ENCODE assay signal across 8 cellular contexts in the genomic region with DNA sequence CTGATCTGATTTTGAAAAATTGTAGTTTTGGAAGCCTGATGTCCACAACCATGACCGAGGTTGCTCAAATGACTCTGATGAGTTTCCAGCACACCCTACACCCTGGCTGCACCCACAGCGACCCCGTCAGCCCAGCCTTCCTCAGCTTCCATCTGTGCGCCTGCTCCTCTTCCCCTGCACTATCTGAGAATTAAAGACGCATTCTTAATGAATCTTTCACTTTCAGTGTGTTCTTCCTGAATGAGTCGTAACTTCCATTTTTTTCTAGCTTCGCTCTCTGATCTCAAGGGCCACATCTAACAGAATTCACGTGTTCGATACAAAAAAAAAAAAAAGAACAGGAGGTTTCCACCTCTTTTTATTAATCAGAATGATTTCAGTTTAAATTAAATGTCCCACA. TPM values are rescaled to one million over a fixed set of nuclear protein-coding genes. Genes with fewer than 3 reads are reported as not detected.
A peak's percentile ranks its signal among the peaks of the same experiment; 100 is the strongest.
DNase-seq lines count a peak whose midpoint lies in the region; ATAC-seq and TF ChIP-seq lines count a peak whose summit lies in the region.

No MANE protein-coding gene starts in this region.

- no peaks in the 10 kb centered on the region for H3K27me3 Mint-ChIP-seq in CD8-positive, alpha-beta T cell (ENCODE audit: low read depth)
- no peaks in the 10 kb centered on the region for H3K27me3 Mint-ChIP-seq in immature natural killer cell (ENCODE audit: low read depth in 3 of 3)
- H3K27me3 Mint-ChIP-seq in stimulated activated memory B cell treated with anti-CD40 and anti-IgM and Interleukin-4, amounts not matched to agents 10 μg/mL and 1 μg/mL and 100 μg/mL, for 72 hours, result no peaks in the 10 kb centered on the region

- POLR2A ChIA-PET in CD8-positive, alpha-beta T cell (lab: Charles Lee), result interaction anchor here (1.1 to 3.1 kb wide), 4 partner anchors 9 to 35 kb away, joined by 3 to 43 read pairs (median 6); a partner anchor contains a TSS

- peaks cover 28% of the 10 kb centered on the region for H3K4me1 ChIP-seq in CD8-positive, alpha-beta T cell (ENCODE audit: insufficient read depth, low read length)
- H3K4me1 ChIP-seq in KMS-11 (ENCODE audit: low read depth, poor library complexity, severe bottlenecking), result peaks cover 35% of the 10 kb centered on the region

- peak overlapping the region; percentile 11; the same call in 1 of the 2 replicates for H3K9ac ChIP-seq in KMS-11

- peak overlapping the region; percentile 81 for H3K4me2 ChIP-seq in KMS-11

- H3K27ac Mint-ChIP-seq in CD8-positive, alpha-beta T cell, result peak overlapping the region; percentile 89
- peak overlapping the region; percentile 61 to 91 (median 78) for H3K27ac Mint-ChIP-seq in immature natural killer cell
- peak overlapping the region; percentile 86 for H3K27ac Mint-ChIP-seq in stimulated activated memory B cell treated with anti-CD40 and anti-IgM and Interleukin-4, amounts not matched to agents 10 μg/mL and 1 μg/mL and 100 μg/mL, for 72 hours

- no peak overlapping the region for H3K27ac ChIP-seq in CD8-positive, alpha-beta T cell (ENCODE audit: low read depth, low read length)
- H3K27ac ChIP-seq in KMS-11, result no peak overlapping the region; the same call in 1 of the 2 replicates

- peak; percentile 68 for ATAC-seq in CD8-positive, alpha-beta T cell
- peak; percentile 56 for ATAC-seq in GM21381 (IDR thresholded peaks at IDR 0.05; ENCODE audit: unreplicated experiment)
- ATAC-seq in stimulated activated memory B cell treated with anti-CD40 and anti-IgM and Interleukin-4, amounts not matched to agents 10 μg/mL and 1 μg/mL and 100 μg/mL, for 72 hours, result peak; percentile 89

- no peaks in the 10 kb centered on the region for H3K27me3 ChIP-seq in CD8-positive, alpha-beta T cell (ENCODE audit: insufficient read depth, low read length)
- no peaks in the 10 kb centered on the region for H3K27me3 ChIP-seq in KMS-11 (ENCODE audit: insufficient read depth, low read depth)

- no peaks in the 10 kb centered on the region for H4K20me1 ChIP-seq in KMS-11 (ENCODE audit: insufficient read depth)

- intact Hi-C loops in CD8-positive, alpha-beta T cell (cut with DNase I, micrococcal nuclease), result loop anchor here (1.0 to 5.0 kb wide), 5 partner anchors 18 to 409 kb away; no protein-coding TSS in a partner anchor

- no peak overlapping the region for H2AFZ ChIP-seq in KMS-11 (ENCODE audit: low read depth)

- no peaks in the 10 kb centered on the region for H3K36me3 ChIP-seq in CD8-positive, alpha-beta T cell (ENCODE audit: insufficient read depth, low read length)
- no peaks in the 10 kb centered on the region for H3K36me3 ChIP-seq in KMS-11 (ENCODE audit: insufficient read depth)

- peaks cover 3% of the 10 kb centered on the region for H3K9me3 Mint-ChIP-seq in CD8-positive, alpha-beta T cell
- H3K9me3 Mint-ChIP-seq in immature natural killer cell, result peaks cover 0 to 1% (median 0%) of the 10 kb centered on the region in 6 donors
- H3K9me3 Mint-ChIP-seq in stimulated activated memory B cell treated with anti-CD40 and anti-IgM and Interleukin-4, amounts not matched to agents 10 μg/mL and 1 μg/mL and 100 μg/mL, for 72 hours, result no peaks in the 10 kb centered on the region

- DNase-seq in CD8-positive, alpha-beta T cell, result peak in 5 of 7 experiments; percentile 11 to 55 (median 34)
- peak; percentile 22 for DNase-seq in activated effector memory CD4-positive, alpha-beta T cell treated with Interleukin-2 at 50 U/mL for 16 hours
- peak; percentile 22 to 36 (median 29) for DNase-seq in immature natural killer cell
- DNase-seq in NCI-H510A (lab: John Stamatoyannopoulos, UW), result no peak
- no peak for DNase-seq in NCI-H526 (lab: John Stamatoyannopoulos, UW)

- peak overlapping the region; percentile 34 for H3K4me3 ChIP-seq in CD8-positive, alpha-beta T cell (ENCODE audit: low read depth, low read length)
- no peak overlapping the region for H3K4me3 ChIP-seq in KMS-11 (IDR thresholded peaks at IDR 0.05; ENCODE audit: insufficient read depth, low read depth, low read length)

- CTCF ChIA-PET in CD8-positive, alpha-beta T cell (lab: Charles Lee), result interaction anchor here (0.6 to 1.7 kb wide), 12 partner anchors 13 to 417 kb away, joined by 3 to 5 read pairs (median 3); a partner anchor contains a TSS

- no peaks in the 10 kb centered on the region for H3K36me3 Mint-ChIP-seq in CD8-positive, alpha-beta T cell
- H3K36me3 Mint-ChIP-seq in immature natural killer cell, result no peaks in the 10 kb centered on the region
- no peaks in the 10 kb centered on the region for H3K36me3 Mint-ChIP-seq in stimulated activated memory B cell treated with anti-CD40 and anti-IgM and Interleukin-4, amounts not matched to agents 10 μg/mL and 1 μg/mL and 100 μg/mL, for 72 hours

- no peak for TF ChIP-seq CTCF in CD8-positive, alpha-beta T cell (IDR thresholded peaks at IDR 0.05)
- TF ChIP-seq CTCF in KMS-11 (conservative IDR thresholded peaks at IDR 0.05; ENCODE audit: low read depth, low read length), result no peak

- H3K4me3 Mint-ChIP-seq in CD8-positive, alpha-beta T cell, result peak overlapping the region; percentile 83
- H3K4me3 Mint-ChIP-seq in immature natural killer cell, result peak overlapping the region; percentile 82 to 91 (median 86)
- H3K4me3 Mint-ChIP-seq in stimulated activated memory B cell treated with anti-CD40 and anti-IgM and Interleukin-4, amounts not matched to agents 10 μg/mL and 1 μg/mL and 100 μg/mL, for 72 hours, result peak overlapping the region; percentile 64

- H3K79me2 ChIP-seq in KMS-11 (ENCODE audit: insufficient read depth, low read depth), result no peaks in the 10 kb centered on the region

- H3K9me3 ChIP-seq in CD8-positive, alpha-beta T cell (ENCODE audit: low read length), result no peaks in the 10 kb centered on the region

- H3K4me1 Mint-ChIP-seq in CD8-positive, alpha-beta T cell (ENCODE audit: low read depth), result peaks cover 35% of the 10 kb centered on the region
- peaks cover 25 to 27% of the 10 kb centered on the region in 2 donors for H3K4me1 Mint-ChIP-seq in immature natural killer cell
- H3K4me1 Mint-ChIP-seq in stimulated activated memory B cell treated with anti-CD40 and anti-IgM and Interleukin-4, amounts not matched to agents 10 μg/mL and 1 μg/mL and 100 μg/mL, for 72 hours, result peaks cover 37% of the 10 kb centered on the region

RNA-seq across cellular contexts. Expression of a gene that starts 21.3 kb away (rescaled TPM):
- 10 to 100 TPM; 47.1 to 52.4 TPM for total RNA-seq in CD8-positive, alpha-beta T cell
- polyA plus RNA-seq in immature natural killer cell, result 1 to 10 TPM in 2 of 3 donors, under 1 TPM in 1; 0.17 to 4.5 (median 3.3) TPM

Comparison
In these comparisons a context has a peak if more than half of its experiments do, and no peak if none do; other contexts are left out.
1. DNase-seq: peak in CD8-positive, alpha-beta T cell (5 of 7), activated effector memory CD4-positive, alpha-beta T cell treated with Interleukin-2 at 50 U/mL for 16 hours (single experiment) and immature natural killer cell (3 of 3); none in NCI-H510A (single experiment) and NCI-H526 (0 of 2).
2. Peak in every context shown above with its lines, with median percentiles within 50 percentile points of each other: ATAC-seq, H3K27ac Mint-ChIP-seq and H3K4me3 Mint-ChIP-seq.